1 cellular context compared by ENCODE assay signal in genomic region chr15:62569460-62570404, GRCh38.
TF ChIP-seq lines count a peak whose summit lies in the region.

No MANE protein-coding gene starts in this region.

TF ChIP-seq in HepG2, 621 proteins besides CTCF, POLR2A, EP300 and RAD21 (continued from another document and continues in another):
- 0 out of 2 replicates have a peak, but pooled peaks have one; percentile 33 for TF ChIP-seq RFXAP (CRISPR knock-in tag; IDR thresholded peaks at IDR 0.05; ENCODE audit: borderline replicate concordance)
- peak; percentile 82; the same call in 1 of the 2 replicates for TF ChIP-seq ZNF792 (CRISPR knock-in tag; IDR thresholded peaks at IDR 0.05)
- peak; percentile 90 for TF ChIP-seq GFI1 (CRISPR knock-in tag; IDR thresholded peaks at IDR 0.05; ENCODE audit: borderline replicate concordance)
- no peak for TF ChIP-seq ZNF484 (CRISPR knock-in tag; IDR thresholded peaks at IDR 0.05; ENCODE audit: borderline replicate concordance, low read depth)
- 0 out of 2 replicates have a peak, but pooled peaks have one; percentile 44 for TF ChIP-seq ONECUT2 (CRISPR knock-in tag; IDR thresholded peaks at IDR 0.05)
- TF ChIP-seq, protein P1, sequence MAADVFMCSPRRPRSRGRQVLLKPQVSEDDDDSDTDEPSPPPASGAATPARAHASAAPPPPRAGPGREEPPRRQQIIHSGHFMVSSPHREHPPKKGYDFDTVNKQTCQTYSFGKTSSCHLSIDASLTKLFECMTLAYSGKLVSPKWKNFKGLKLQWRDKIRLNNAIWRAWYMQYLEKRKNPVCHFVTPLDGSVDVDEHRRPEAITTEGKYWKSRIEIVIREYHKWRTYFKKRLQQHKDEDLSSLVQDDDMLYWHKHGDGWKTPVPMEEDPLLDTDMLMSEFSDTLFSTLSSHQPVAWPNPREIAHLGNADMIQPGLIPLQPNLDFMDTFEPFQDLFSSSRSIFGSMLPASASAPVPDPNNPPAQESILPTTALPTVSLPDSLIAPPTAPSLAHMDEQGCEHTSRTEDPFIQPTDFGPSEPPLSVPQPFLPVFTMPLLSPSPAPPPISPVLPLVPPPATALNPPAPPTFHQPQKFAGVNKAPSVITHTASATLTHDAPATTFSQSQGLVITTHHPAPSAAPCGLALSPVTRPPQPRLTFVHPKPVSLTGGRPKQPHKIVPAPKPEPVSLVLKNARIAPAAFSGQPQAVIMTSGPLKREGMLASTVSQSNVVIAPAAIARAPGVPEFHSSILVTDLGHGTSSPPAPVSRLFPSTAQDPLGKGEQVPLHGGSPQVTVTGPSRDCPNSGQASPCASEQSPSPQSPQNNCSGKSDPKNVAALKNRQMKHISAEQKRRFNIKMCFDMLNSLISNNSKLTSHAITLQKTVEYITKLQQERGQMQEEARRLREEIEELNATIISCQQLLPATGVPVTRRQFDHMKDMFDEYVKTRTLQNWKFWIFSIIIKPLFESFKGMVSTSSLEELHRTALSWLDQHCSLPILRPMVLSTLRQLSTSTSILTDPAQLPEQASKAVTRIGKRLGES (CRISPR knock-in tag; IDR thresholded peaks at IDR 0.05; ENCODE audit: borderline replicate concordance) = no peak
- TF ChIP-seq ZNF546 (CRISPR knock-in tag; conservative IDR thresholded peaks at IDR 0.05) = no peak
- TF ChIP-seq, protein P2, sequence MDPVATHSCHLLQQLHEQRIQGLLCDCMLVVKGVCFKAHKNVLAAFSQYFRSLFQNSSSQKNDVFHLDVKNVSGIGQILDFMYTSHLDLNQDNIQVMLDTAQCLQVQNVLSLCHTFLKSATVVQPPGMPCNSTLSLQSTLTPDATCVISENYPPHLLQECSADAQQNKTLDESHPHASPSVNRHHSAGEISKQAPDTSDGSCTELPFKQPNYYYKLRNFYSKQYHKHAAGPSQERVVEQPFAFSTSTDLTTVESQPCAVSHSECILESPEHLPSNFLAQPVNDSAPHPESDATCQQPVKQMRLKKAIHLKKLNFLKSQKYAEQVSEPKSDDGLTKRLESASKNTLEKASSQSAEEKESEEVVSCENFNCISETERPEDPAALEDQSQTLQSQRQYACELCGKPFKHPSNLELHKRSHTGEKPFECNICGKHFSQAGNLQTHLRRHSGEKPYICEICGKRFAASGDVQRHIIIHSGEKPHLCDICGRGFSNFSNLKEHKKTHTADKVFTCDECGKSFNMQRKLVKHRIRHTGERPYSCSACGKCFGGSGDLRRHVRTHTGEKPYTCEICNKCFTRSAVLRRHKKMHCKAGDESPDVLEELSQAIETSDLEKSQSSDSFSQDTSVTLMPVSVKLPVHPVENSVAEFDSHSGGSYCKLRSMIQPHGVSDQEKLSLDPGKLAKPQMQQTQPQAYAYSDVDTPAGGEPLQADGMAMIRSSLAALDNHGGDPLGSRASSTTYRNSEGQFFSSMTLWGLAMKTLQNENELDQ (CRISPR knock-in tag; IDR thresholded peaks at IDR 0.05; ENCODE audit: borderline replicate concordance) = no peak
- peak; percentile 98 for TF ChIP-seq FOXK1 (CRISPR knock-in tag; IDR thresholded peaks at IDR 0.05; ENCODE audit: borderline replicate concordance, low read depth)
- TF ChIP-seq, protein P3, sequence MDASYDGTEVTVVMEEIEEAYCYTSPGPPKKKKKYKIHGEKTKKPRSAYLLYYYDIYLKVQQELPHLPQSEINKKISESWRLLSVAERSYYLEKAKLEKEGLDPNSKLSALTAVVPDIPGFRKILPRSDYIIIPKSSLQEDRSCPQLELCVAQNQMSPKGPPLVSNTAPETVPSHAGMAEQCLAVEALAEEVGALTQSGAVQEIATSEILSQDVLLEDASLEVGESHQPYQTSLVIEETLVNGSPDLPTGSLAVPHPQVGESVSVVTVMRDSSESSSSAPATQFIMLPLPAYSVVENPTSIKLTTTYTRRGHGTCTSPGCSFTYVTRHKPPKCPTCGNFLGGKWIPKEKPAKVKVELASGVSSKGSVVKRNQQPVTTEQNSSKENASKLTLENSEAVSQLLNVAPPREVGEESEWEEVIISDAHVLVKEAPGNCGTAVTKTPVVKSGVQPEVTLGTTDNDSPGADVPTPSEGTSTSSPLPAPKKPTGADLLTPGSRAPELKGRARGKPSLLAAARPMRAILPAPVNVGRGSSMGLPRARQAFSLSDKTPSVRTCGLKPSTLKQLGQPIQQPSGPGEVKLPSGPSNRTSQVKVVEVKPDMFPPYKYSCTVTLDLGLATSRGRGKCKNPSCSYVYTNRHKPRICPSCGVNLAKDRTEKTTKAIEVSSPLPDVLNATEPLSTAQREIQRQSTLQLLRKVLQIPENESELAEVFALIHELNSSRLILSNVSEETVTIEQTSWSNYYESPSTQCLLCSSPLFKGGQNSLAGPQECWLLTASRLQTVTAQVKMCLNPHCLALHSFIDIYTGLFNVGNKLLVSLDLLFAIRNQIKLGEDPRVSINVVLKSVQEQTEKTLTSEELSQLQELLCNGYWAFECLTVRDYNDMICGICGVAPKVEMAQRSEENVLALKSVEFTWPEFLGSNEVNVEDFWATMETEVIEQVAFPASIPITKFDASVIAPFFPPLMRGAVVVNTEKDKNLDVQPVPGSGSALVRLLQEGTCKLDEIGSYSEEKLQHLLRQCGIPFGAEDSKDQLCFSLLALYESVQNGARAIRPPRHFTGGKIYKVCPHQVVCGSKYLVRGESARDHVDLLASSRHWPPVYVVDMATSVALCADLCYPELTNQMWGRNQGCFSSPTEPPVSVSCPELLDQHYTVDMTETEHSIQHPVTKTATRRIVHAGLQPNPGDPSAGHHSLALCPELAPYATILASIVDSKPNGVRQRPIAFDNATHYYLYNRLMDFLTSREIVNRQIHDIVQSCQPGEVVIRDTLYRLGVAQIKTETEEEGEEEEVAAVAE (CRISPR knock-in tag; IDR thresholded peaks at IDR 0.05; ENCODE audit: borderline replicate concordance) = 0 out of 2 replicates have a peak, but pooled peaks have one; percentile 67
- TF ChIP-seq ZNF232 (CRISPR knock-in tag; IDR thresholded peaks at IDR 0.05; ENCODE audit: borderline replicate concordance) = peak; percentile 60; the same call in 1 of the 2 replicates
- peak; percentile 100 for TF ChIP-seq HHEX (CRISPR knock-in tag; IDR thresholded peaks at IDR 0.05)
- peak; percentile 19; the same call in 1 of the 2 replicates for TF ChIP-seq ZNF121 (CRISPR knock-in tag; IDR thresholded peaks at IDR 0.05)
- peak; percentile 84; the same call in 1 of the 2 replicates for TF ChIP-seq MBD4 (IDR thresholded peaks at IDR 0.05; ENCODE audit: borderline replicate concordance, low read length)
- TF ChIP-seq TCF7 (IDR thresholded peaks at IDR 0.05; ENCODE audit: low read depth) = peak; percentile 86
- peak; percentile 89; the same call in 1 of the 2 replicates for TF ChIP-seq ERF (CRISPR knock-in tag; IDR thresholded peaks at IDR 0.05)
- TF ChIP-seq ZNF3 (CRISPR knock-in tag; IDR thresholded peaks at IDR 0.05) = no peak
- peak; percentile 85; the same call in 1 of the 2 replicates for TF ChIP-seq FOXM1 (CRISPR knock-in tag; IDR thresholded peaks at IDR 0.05)
- TF ChIP-seq ZNF12 (CRISPR knock-in tag; IDR thresholded peaks at IDR 0.05) = peak; percentile 70
- no peak for TF ChIP-seq ZBTB38 (CRISPR knock-in tag; IDR thresholded peaks at IDR 0.05)
- TF ChIP-seq ZMYM3 (CRISPR knock-in tag; IDR thresholded peaks at IDR 0.05) = peak; percentile 40; the same call in 1 of the 2 replicates
- TF ChIP-seq, protein P4, sequence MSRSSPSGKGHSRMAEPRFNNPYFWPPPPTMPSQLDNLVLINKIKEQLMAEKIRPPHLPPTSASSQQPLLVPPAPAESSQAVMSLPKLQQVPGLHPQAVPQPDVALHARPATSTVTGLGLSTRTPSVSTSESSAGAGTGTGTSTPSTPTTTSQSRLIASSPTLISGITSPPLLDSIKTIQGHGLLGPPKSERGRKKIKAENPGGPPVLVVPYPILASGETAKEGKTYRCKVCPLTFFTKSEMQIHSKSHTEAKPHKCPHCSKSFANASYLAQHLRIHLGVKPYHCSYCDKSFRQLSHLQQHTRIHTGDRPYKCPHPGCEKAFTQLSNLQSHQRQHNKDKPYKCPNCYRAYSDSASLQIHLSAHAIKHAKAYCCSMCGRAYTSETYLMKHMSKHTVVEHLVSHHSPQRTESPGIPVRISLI (CRISPR knock-in tag; IDR thresholded peaks at IDR 0.05; ENCODE audit: borderline replicate concordance) = 0 out of 2 replicates have a peak, but pooled peaks have one; percentile 46
- 0 out of 2 replicates have a peak, but pooled peaks have one; percentile 41 for TF ChIP-seq DNMT3B (CRISPR knock-in tag; conservative IDR thresholded peaks at IDR 0.05)
- TF ChIP-seq, protein P5, sequence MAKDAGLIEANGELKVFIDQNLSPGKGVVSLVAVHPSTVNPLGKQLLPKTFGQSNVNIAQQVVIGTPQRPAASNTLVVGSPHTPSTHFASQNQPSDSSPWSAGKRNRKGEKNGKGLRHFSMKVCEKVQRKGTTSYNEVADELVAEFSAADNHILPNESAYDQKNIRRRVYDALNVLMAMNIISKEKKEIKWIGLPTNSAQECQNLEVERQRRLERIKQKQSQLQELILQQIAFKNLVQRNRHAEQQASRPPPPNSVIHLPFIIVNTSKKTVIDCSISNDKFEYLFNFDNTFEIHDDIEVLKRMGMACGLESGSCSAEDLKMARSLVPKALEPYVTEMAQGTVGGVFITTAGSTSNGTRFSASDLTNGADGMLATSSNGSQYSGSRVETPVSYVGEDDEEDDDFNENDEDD (CRISPR knock-in tag; IDR thresholded peaks at IDR 0.05; ENCODE audit: borderline replicate concordance) = peak; percentile 18; the same call in 1 of the 2 replicates
- TF ChIP-seq PAXIP1 (CRISPR knock-in tag; conservative IDR thresholded peaks at IDR 0.05) = peak; percentile 89
- peak; percentile 64; the same call in 1 of the 2 replicates for TF ChIP-seq THAP11 (CRISPR knock-in tag; IDR thresholded peaks at IDR 0.05)
- TF ChIP-seq AKAP8 (CRISPR knock-in tag; IDR thresholded peaks at IDR 0.05) = 0 out of 2 replicates have a peak, but pooled peaks have one; percentile 65
- peak; percentile 85; the same call in 1 of the 2 replicates for TF ChIP-seq KDM3A (CRISPR knock-in tag; IDR thresholded peaks at IDR 0.05; ENCODE audit: low read depth)
- no peak for TF ChIP-seq ZSCAN25 (CRISPR knock-in tag; IDR thresholded peaks at IDR 0.05)
- TF ChIP-seq, protein P6, sequence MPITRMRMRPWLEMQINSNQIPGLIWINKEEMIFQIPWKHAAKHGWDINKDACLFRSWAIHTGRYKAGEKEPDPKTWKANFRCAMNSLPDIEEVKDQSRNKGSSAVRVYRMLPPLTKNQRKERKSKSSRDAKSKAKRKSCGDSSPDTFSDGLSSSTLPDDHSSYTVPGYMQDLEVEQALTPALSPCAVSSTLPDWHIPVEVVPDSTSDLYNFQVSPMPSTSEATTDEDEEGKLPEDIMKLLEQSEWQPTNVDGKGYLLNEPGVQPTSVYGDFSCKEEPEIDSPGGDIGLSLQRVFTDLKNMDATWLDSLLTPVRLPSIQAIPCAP (CRISPR knock-in tag; IDR thresholded peaks at IDR 0.05; ENCODE audit: low read depth) = no peak
- peak; percentile 74; the same call in 1 of the 2 replicates for TF ChIP-seq SIX1 (CRISPR knock-in tag; IDR thresholded peaks at IDR 0.05; ENCODE audit: borderline replicate concordance)
- peak; percentile 89 for TF ChIP-seq NR2F2 (IDR thresholded peaks at IDR 0.05; ENCODE audit: borderline replicate concordance, low read depth)
- no peak for TF ChIP-seq ZFP62 (CRISPR knock-in tag; IDR thresholded peaks at IDR 0.05)
- no peak for TF ChIP-seq ZFP37 (CRISPR knock-in tag; IDR thresholded peaks at IDR 0.05; ENCODE audit: borderline replicate concordance)
- 0 out of 2 replicates have a peak, but pooled peaks have one; percentile 47 for TF ChIP-seq KMT2B (CRISPR knock-in tag; IDR thresholded peaks at IDR 0.05)
- TF ChIP-seq DR1 (CRISPR knock-in tag; IDR thresholded peaks at IDR 0.05) = no peak
- no peak for TF ChIP-seq NR3C1 (CRISPR knock-in tag; IDR thresholded peaks at IDR 0.05)
- TF ChIP-seq, protein P7, sequence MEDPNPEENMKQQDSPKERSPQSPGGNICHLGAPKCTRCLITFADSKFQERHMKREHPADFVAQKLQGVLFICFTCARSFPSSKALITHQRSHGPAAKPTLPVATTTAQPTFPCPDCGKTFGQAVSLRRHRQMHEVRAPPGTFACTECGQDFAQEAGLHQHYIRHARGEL (CRISPR knock-in tag; IDR thresholded peaks at IDR 0.05) = no peak
- peak; percentile 80 for TF ChIP-seq ZBTB7B (CRISPR knock-in tag; IDR thresholded peaks at IDR 0.05)
- TF ChIP-seq ZFYVE20 (CRISPR knock-in tag; IDR thresholded peaks at IDR 0.05; ENCODE audit: borderline replicate concordance, low read depth) = no peak
- no peak for TF ChIP-seq EEA1 (CRISPR knock-in tag; IDR thresholded peaks at IDR 0.05; ENCODE audit: borderline replicate concordance)
- TF ChIP-seq ZSCAN9 (CRISPR knock-in tag; IDR thresholded peaks at IDR 0.05; ENCODE audit: borderline replicate concordance) = peak; percentile 56; the same call in 1 of the 2 replicates
- no peak for TF ChIP-seq ZNF496 (CRISPR knock-in tag; IDR thresholded peaks at IDR 0.05; ENCODE audit: insufficient replicate concordance)
- no peak for TF ChIP-seq ZNF205 (CRISPR knock-in tag; IDR thresholded peaks at IDR 0.05)
- peak; percentile 98 for TF ChIP-seq FOXO1 (CRISPR knock-in tag; IDR thresholded peaks at IDR 0.05)
- 0 out of 2 replicates have a peak, but pooled peaks have one; percentile 66 for TF ChIP-seq KLF12 (CRISPR knock-in tag; IDR thresholded peaks at IDR 0.05; ENCODE audit: borderline replicate concordance)
- no peak; the same call in 1 of the 2 replicates for TF ChIP-seq ARNT2 (CRISPR knock-in tag; IDR thresholded peaks at IDR 0.05; ENCODE audit: low read depth)
- no peak for TF ChIP-seq PRPF4 (IDR thresholded peaks at IDR 0.05; ENCODE audit: low read depth, low read length, poor library complexity, severe bottlenecking)
- TF ChIP-seq SSRP1 (CRISPR knock-in tag; IDR thresholded peaks at IDR 0.05) = 0 out of 2 replicates have a peak, but pooled peaks have one; percentile 54
- peak; percentile 58 for TF ChIP-seq PHF5A (CRISPR knock-in tag; IDR thresholded peaks at IDR 0.05; ENCODE audit: low read depth, unreplicated experiment)
- peak; percentile 91 for TF ChIP-seq TEAD3 (CRISPR knock-in tag; optimal IDR thresholded peaks at IDR 0.05; ENCODE audit: borderline replicate concordance)
